22 cellular contexts compared by ENCODE assay signal in genomic region chr6:55632953-55633352, GRCh38. TPM values are rescaled to one million over a fixed set of nuclear protein-coding genes. Genes with fewer than 3 reads are reported as not detected.
"Had no signal": no experiment of that assay in that cellular context is flagged by ENCODE, and none has a peak within 500 bp of the region (broad histone marks: within the 10 kb centered on the region; RNA-seq: fewer than 3 reads in every experiment).

No MANE protein-coding gene starts in this region.

- H3K27me3 ChIP-seq: right atrium auricular region, tibial artery had no signal

- ATAC-seq: activated CD8-positive, alpha-beta T cell treated with anti-CD3 and anti-CD28 coated beads, Interleukin-2, amount 10 ng/mL, durations not matched to agents 7 days and 5 days; activated naive CD4-positive, alpha-beta T cell treated with anti-CD3 and anti-CD28 coated beads, Interleukin-2, amount 50 U/mL, for 72 hours; activated T-cell treated with anti-CD3 and anti-CD28 coated beads, Interleukin-2, amount 50 U/mL, for 72 hours; natural killer cell treated with Interleukin-12 subunit alpha and Interleukin-12 subunit beta and Interleukin-15 and Interleukin-18, amount 100 ng/mL, for 72 hours had no signal

- H3K4me3 ChIP-seq: right atrium auricular region, skin epidermis, tibial artery had no signal

- H3K4me1 ChIP-seq: right atrium auricular region, tibial artery had no signal

- H3K27ac ChIP-seq: right atrium auricular region, skin epidermis, tibial artery had no signal

- DNase-seq: activated B cell treated with CpG ODN at 0.5 μM for 24 hours; activated CD4-positive, alpha-beta T cell treated with anti-CD3 and anti-CD28 coated beads for 48 hours; activated CD8-positive, alpha-beta memory T cell treated with anti-CD3 and anti-CD28 coated beads, Interleukin-2, amount 50 U/mL, for 4 hours; activated CD8-positive, alpha-beta T cell treated with anti-CD3 and anti-CD28 coated beads, Interleukin-2, amount 10 ng/mL, durations not matched to agents 7 days and 5 days; activated gamma-delta T cell; activated T-cell treated with anti-CD3 and anti-CD28 coated beads, Interleukin-2, amount 50 U/mL, for 72 hours; amniotic stem cell; dermis blood vessel endothelial cell; hippocampal formation; mesendoderm; posterior cingulate gyrus; stimulated activated CD4-positive, alpha-beta T cell treated with anti-CD3 and anti-CD28 coated beads, Interleukin-15, amount 100 ng/mL, for 24 hours; stimulated activated CD4-positive, alpha-beta T cell treated with anti-CD3 and anti-CD28 coated beads, Interleukin-4, amount 100 ng/mL, for 1 hour; stimulated activated naive B cell treated with anti-CD40 and anti-IgM and Interleukin-4, amounts not matched to agents 10 μg/mL and 1 μg/mL and 100 μg/mL, for 72 hours; T-helper 2 cell; tibial artery had no signal

- FAIRE-seq: urothelium cell line had no signal

RNA-seq across cellular contexts. Expression of gene HMGCLL1, which starts 54.0 kb away (rescaled TPM):
- total RNA-seq: activated B cell treated with CpG ODN at 0.5 μM for 24 hours; activated CD8-positive, alpha-beta T cell treated with anti-CD3 and anti-CD28 coated beads, Interleukin-2, amount 10 ng/mL, durations not matched to agents 7 days and 5 days; activated naive CD4-positive, alpha-beta T cell treated with anti-CD3 and anti-CD28 coated beads, Interleukin-2, amount 50 U/mL, for 72 hours; activated T-cell treated with anti-CD3 and anti-CD28 coated beads, Interleukin-2, amount 50 U/mL, for 72 hours; dermis blood vessel endothelial cell; glomerular endothelial cell; natural killer cell treated with Interleukin-12 subunit alpha and Interleukin-12 subunit beta and Interleukin-15 and Interleukin-18, amount 100 ng/mL, for 72 hours had no signal
